28 cellular contexts compared by ENCODE assay signal in genomic region chr1:244204004-244204403, GRCh38.
"Had no signal": no experiment of that assay in that cellular context is flagged by ENCODE, and none has a peak within 500 bp of the region (broad histone marks: within the 10 kb centered on the region; RNA-seq: fewer than 3 reads in every experiment).

No MANE protein-coding gene starts in this region.

- FAIRE-seq: kidney had no signal

- H3K9me3 Mint-ChIP-seq: mesothelial cell of epicardium; natural killer cell; nephron progenitor cell; neural progenitor cell; stimulated activated memory B cell treated with anti-CD40 and anti-IgM and Interleukin-4, amounts not matched to agents 10 μg/mL and 1 μg/mL and 100 μg/mL, for 72 hours; stimulated activated naive CD8-positive, alpha-beta T cell treated with anti-CD3 and anti-CD28 coated beads, Interleukin-15, amount 100 ng/mL, for 72 hours; type B pancreatic cell had no signal

- H3K4me1 ChIP-seq: neural progenitor cell, tibial nerve, vagina had no signal

- H3K4me3 ChIP-seq: left ventricle myocardium inferior, lung, neural progenitor cell, ovary, right atrium auricular region, right lobe of liver, smooth muscle cell, tibial nerve, vagina had no signal

- H3K4me3 Mint-ChIP-seq: mesothelial cell of epicardium; naive B cell; natural killer cell; nephron progenitor cell; neural progenitor cell; stimulated activated memory B cell treated with anti-CD40 and anti-IgM and Interleukin-4, amounts not matched to agents 10 μg/mL and 1 μg/mL and 100 μg/mL, for 72 hours; stimulated activated naive CD8-positive, alpha-beta T cell treated with anti-CD3 and anti-CD28 coated beads, Interleukin-15, amount 100 ng/mL, for 72 hours; type B pancreatic cell had no signal

- H3K27ac ChIP-seq: left ventricle myocardium inferior, neural progenitor cell, neutrophil, ovary, right atrium auricular region, right lobe of liver, tibial nerve, vagina had no signal

- H3K36me3 ChIP-seq: left ventricle myocardium inferior, neural progenitor cell, neutrophil, ovary, right atrium auricular region, right lobe of liver, tibial nerve, vagina had no signal

- H3K27me3 Mint-ChIP-seq: stimulated activated naive CD8-positive, alpha-beta T cell treated with anti-CD3 and anti-CD28 coated beads, Interleukin-15, amount 100 ng/mL, for 72 hours had no signal

- ATAC-seq: left colon; natural killer cell; right lobe of liver; stimulated activated memory B cell treated with anti-CD40 and anti-IgM and Interleukin-4, amounts not matched to agents 10 μg/mL and 1 μg/mL and 100 μg/mL, for 72 hours; stimulated activated naive CD8-positive, alpha-beta T cell treated with anti-CD3 and anti-CD28 coated beads, Interleukin-15, amount 100 ng/mL, for 72 hours had no signal

- DNase-seq: hippocampal formation; kidney; left colon; left ventricle myocardium inferior; mesendoderm; naive B cell; natural killer cell; nephron progenitor cell; ovary; right lobe of liver; stimulated activated CD4-positive, alpha-beta T cell treated with anti-CD3 and anti-CD28 coated beads, Interleukin-1b, Interleukin-23, amount 100 ng/mL, for 48 hours; stimulated activated CD4-positive, alpha-beta T cell treated with anti-CD3 and anti-CD28 coated beads, Interleukin-2, amount 100 ng/mL, for 48 hours; stimulated activated CD4-positive, alpha-beta T cell treated with anti-CD3 and anti-CD28 coated beads, Interleukin-4, amount 100 ng/mL, for 4 hours; stimulated activated CD8-positive, alpha-beta memory T cell treated with anti-CD3 and anti-CD28 coated beads, Interleukin-4, amount 100 ng/mL, for 48 hours; stimulated activated naive CD4-positive, alpha-beta T cell treated with Interleukin-2 at 50 U/mL for 16 hours; stimulated activated naive CD8-positive, alpha-beta T cell treated with anti-CD3 and anti-CD28 coated beads, Interleukin-15, amount 100 ng/mL, for 72 hours; substantia nigra had no signal

- H3K27me3 ChIP-seq: neural progenitor cell, neutrophil, ovary, right atrium auricular region, right lobe of liver, tibial nerve, vagina had no signal

- H3K9ac ChIP-seq: neural progenitor cell had no signal

- H3K27ac Mint-ChIP-seq: mesothelial cell of epicardium; naive B cell; natural killer cell; nephron progenitor cell; neural progenitor cell; progenitor cell of endocrine pancreas; stimulated activated memory B cell treated with anti-CD40 and anti-IgM and Interleukin-4, amounts not matched to agents 10 μg/mL and 1 μg/mL and 100 μg/mL, for 72 hours; stimulated activated naive CD8-positive, alpha-beta T cell treated with anti-CD3 and anti-CD28 coated beads, Interleukin-15, amount 100 ng/mL, for 72 hours; type B pancreatic cell had no signal

- H3K36me3 Mint-ChIP-seq: mesothelial cell of epicardium; natural killer cell; neural progenitor cell; stimulated activated memory B cell treated with anti-CD40 and anti-IgM and Interleukin-4, amounts not matched to agents 10 μg/mL and 1 μg/mL and 100 μg/mL, for 72 hours; type B pancreatic cell had no signal

- H3K4me1 Mint-ChIP-seq: natural killer cell; neural progenitor cell; stimulated activated naive CD8-positive, alpha-beta T cell treated with anti-CD3 and anti-CD28 coated beads, Interleukin-15, amount 100 ng/mL, for 72 hours had no signal

- H3K9me3 ChIP-seq: left ventricle myocardium inferior, neutrophil, ovary, right atrium auricular region, right lobe of liver, tibial nerve, vagina had no signal
